In genomic region chr5:1724822-1725602, GRCh38 we compare ENCODE assay signal across 10 cellular contexts.
DNase-seq lines count a peak whose midpoint lies in the region; ATAC-seq and TF ChIP-seq lines count a peak whose summit lies in the region.
"Had no signal": no experiment of that assay in that cellular context is flagged by ENCODE, and none has a peak within 500 bp of the region (broad histone marks: within the 10 kb centered on the region; RNA-seq: fewer than 3 reads in every experiment).

No MANE protein-coding gene starts in this region.

- ATAC-seq in left ventricle myocardium superior: no peak
- ATAC-seq in upper lobe of left lung (ENCODE audit: low FRiP score in 2 of 2): no peak
- ATAC-seq in HG02571 (IDR thresholded peaks at IDR 0.05; ENCODE audit: unreplicated experiment): no peak

- H3K4me3 ChIP-seq in left ventricle myocardium inferior (peak overlapping the region; percentile 9), upper lobe of left lung (no peak overlapping the region)

- TF ChIP-seq POLR2A in upper lobe of left lung (IDR thresholded peaks at IDR 0.05): no peak

- no peak overlapping the region for H3K27ac ChIP-seq in left ventricle myocardium inferior (replicated peaks)
- no peak overlapping the region for H3K27ac ChIP-seq in upper lobe of left lung

- intact Hi-C loops in left ventricle myocardium inferior (cut with micrococcal nuclease): no loop called here
- intact Hi-C loops in left ventricle myocardium superior (cut with micrococcal nuclease): no loop called here

- H3K27me3 ChIP-seq in left ventricle myocardium inferior (ENCODE audit: low read depth): peaks cover 81% of the 10 kb centered on the region
- no peaks in the 10 kb centered on the region for H3K27me3 ChIP-seq in upper lobe of left lung

- TF ChIP-seq CTCF in left ventricle myocardium inferior (IDR thresholded peaks at IDR 0.05; ENCODE audit: borderline replicate concordance) (no peak), upper lobe of left lung (IDR thresholded peaks at IDR 0.05) (no peak)

- WGBS in upper lobe of left lung, 2 donors: 38 to 43% methylated on average over 13 to 37 of the region's 41 CpGs

- H3K36me3 ChIP-seq in left ventricle myocardium inferior (no peaks in the 10 kb centered on the region), upper lobe of left lung (no peaks in the 10 kb centered on the region)

- no peak for TF ChIP-seq EP300 in upper lobe of left lung (IDR thresholded peaks at IDR 0.05)

- H3K4me1 ChIP-seq in left ventricle myocardium inferior (no peaks in the 10 kb centered on the region), upper lobe of left lung (no peaks in the 10 kb centered on the region)

- DNase-seq in left ventricle myocardium inferior: no peak
- DNase-seq in left ventricle myocardium superior: no peak
- peak; percentile 27 for DNase-seq in astrocyte of the hippocampus (ENCODE audit: low read depth, low spot score)
- peak; percentile 73 for DNase-seq in left kidney (ENCODE audit: low read depth, low spot score)
- peak; percentile 21 to 66 for DNase-seq in upper lobe of left lung
- DNase-seq in middle frontal gyrus (ENCODE audit: extremely low spot score, low spot score): no peak
- no peak for DNase-seq in NCI-H2196 treated with DMSO at 0.1 percent for 48 hours (lab: John Stamatoyannopoulos, UW; ENCODE audit: unreplicated experiment)
- DNase-seq: effector CD4-positive, alpha-beta T cell; NCI-H2171 treated with DMSO at 0.1 percent for 48 hours had no signal

- H3K9me3 ChIP-seq in left ventricle myocardium inferior (replicated peaks) (peaks cover 1% of the 10 kb centered on the region), upper lobe of left lung (peaks cover 0 to under 1% (median under 1%) of the 10 kb centered on the region in 4 donors)

Comparison
In these comparisons a context has a peak if more than half of its experiments do, and no peak if none do; other contexts are left out.
1. DNase-seq: peak in astrocyte of the hippocampus (single experiment), left kidney (single experiment) and upper lobe of left lung (2 of 2); none in left ventricle myocardium inferior (single experiment), left ventricle myocardium superior (single experiment), middle frontal gyrus (single experiment) and NCI-H2196 treated with DMSO at 0.1 percent for 48 hours (single experiment).